ENCODE assay signal across 1 cellular context in genomic region chr19:4374451-4375163, GRCh38.
A peak's percentile ranks its signal among the peaks of the same experiment; 100 is the strongest.
TF ChIP-seq lines count a peak whose summit lies in the region.

No MANE protein-coding gene starts in this region.

TF ChIP-seq in HepG2, 621 proteins besides CTCF, POLR2A, EP300 and RAD21 (continued from another document and continues in another):
- TF ChIP-seq PRDM10 (CRISPR knock-in tag; IDR thresholded peaks at IDR 0.05; ENCODE audit: low read depth) = peak; percentile 80; the same call in 1 of the 2 replicates
- 0 out of 2 replicates have a peak, but pooled peaks have one; percentile 79 for TF ChIP-seq ZNF468 (CRISPR knock-in tag; IDR thresholded peaks at IDR 0.05)
- peak; percentile 98 for TF ChIP-seq NFE2L2 (IDR thresholded peaks at IDR 0.05; ENCODE audit: low read length)
- TF ChIP-seq SIN3B (IDR thresholded peaks at IDR 0.05; ENCODE audit: low read length) = no peak
- no peak for TF ChIP-seq ZNF83 (CRISPR knock-in tag; IDR thresholded peaks at IDR 0.05; ENCODE audit: borderline replicate concordance)
- TF ChIP-seq ZNF296 (CRISPR knock-in tag; conservative IDR thresholded peaks at IDR 0.05) = no peak
- TF ChIP-seq GATAD1 (CRISPR knock-in tag; IDR thresholded peaks at IDR 0.05) = peak; percentile 55; the same call in 1 of the 2 replicates
- TF ChIP-seq SIX4 (CRISPR knock-in tag; IDR thresholded peaks at IDR 0.05) = 0 out of 2 replicates have a peak, but pooled peaks have one; percentile 45
- TF ChIP-seq ZNF841 (CRISPR knock-in tag; IDR thresholded peaks at IDR 0.05; ENCODE audit: borderline replicate concordance) = no peak
- TF ChIP-seq KAT8 (CRISPR knock-in tag; IDR thresholded peaks at IDR 0.05) = peak; percentile 71; the same call in 1 of the 2 replicates
- 0 out of 2 replicates have a peak, but pooled peaks have one; percentile 32 for TF ChIP-seq CERS6 (CRISPR knock-in tag; IDR thresholded peaks at IDR 0.05)
- peak; percentile 65; the same call in 1 of the 2 replicates for TF ChIP-seq MTA1 (CRISPR knock-in tag; IDR thresholded peaks at IDR 0.05; ENCODE audit: borderline replicate concordance)
- TF ChIP-seq MAF1 (CRISPR knock-in tag; IDR thresholded peaks at IDR 0.05; ENCODE audit: borderline replicate concordance) = no peak
- TF ChIP-seq NFIB (CRISPR knock-in tag; IDR thresholded peaks at IDR 0.05; ENCODE audit: borderline replicate concordance) = no peak
- TF ChIP-seq NR2C2 (CRISPR knock-in tag; IDR thresholded peaks at IDR 0.05; ENCODE audit: borderline replicate concordance) = peak; percentile 42
- peak; percentile 52; the same call in 1 of the 2 replicates for TF ChIP-seq ZNF232 (CRISPR knock-in tag; IDR thresholded peaks at IDR 0.05; ENCODE audit: borderline replicate concordance)
- peak; percentile 47; the same call in 1 of the 2 replicates for TF ChIP-seq CCDC6 (CRISPR knock-in tag; IDR thresholded peaks at IDR 0.05)
- TF ChIP-seq HMG20B (CRISPR knock-in tag; conservative IDR thresholded peaks at IDR 0.05) = peak; percentile 52; the same call in 1 of the 2 replicates
- no peak for TF ChIP-seq CENPBD1 (CRISPR knock-in tag; IDR thresholded peaks at IDR 0.05; ENCODE audit: borderline replicate concordance, low read depth)
- no peak for TF ChIP-seq KDM5A (IDR thresholded peaks at IDR 0.05; ENCODE audit: borderline replicate concordance, low read length)
- TF ChIP-seq REST (IDR thresholded peaks at IDR 0.05; ENCODE audit: borderline replicate concordance in 1 of 2, low read depth in 1 of 2, low read length in 2 of 2) = no peak
- TF ChIP-seq AKAP8 (CRISPR knock-in tag; IDR thresholded peaks at IDR 0.05) = no peak
- no peak for TF ChIP-seq RBAK (CRISPR knock-in tag; IDR thresholded peaks at IDR 0.05)
- TF ChIP-seq CBX2 (IDR thresholded peaks at IDR 0.05; ENCODE audit: low read depth, low read length) = no peak
- no peak for TF ChIP-seq CBX2 (CRISPR knock-in tag; IDR thresholded peaks at IDR 0.05; ENCODE audit: low read depth)
- peak; percentile 34; the same call in 1 of the 2 replicates for TF ChIP-seq ATF7-NPFF (CRISPR knock-in tag; IDR thresholded peaks at IDR 0.05; ENCODE audit: low read depth)
- peak; percentile 65; the same call in 1 of the 2 replicates for TF ChIP-seq ZNF878 (CRISPR knock-in tag; IDR thresholded peaks at IDR 0.05)
- peak; percentile 80; the same call in 1 of the 2 replicates for TF ChIP-seq ZNF253 (CRISPR knock-in tag; IDR thresholded peaks at IDR 0.05; ENCODE audit: borderline replicate concordance)
- TF ChIP-seq PCBP1 (IDR thresholded peaks at IDR 0.05; ENCODE audit: borderline replicate concordance, low read depth, low read length) = no peak
- TF ChIP-seq ZNF350 (CRISPR knock-in tag; IDR thresholded peaks at IDR 0.05; ENCODE audit: borderline replicate concordance, low read depth) = peak; percentile 89
- peak; percentile 72; the same call in 1 of the 2 replicates for TF ChIP-seq TBX2 (CRISPR knock-in tag; IDR thresholded peaks at IDR 0.05; ENCODE audit: borderline replicate concordance)
- peak; percentile 70 for TF ChIP-seq SOX5 (CRISPR knock-in tag; IDR thresholded peaks at IDR 0.05; ENCODE audit: borderline replicate concordance)
- TF ChIP-seq MLXIP (CRISPR knock-in tag; IDR thresholded peaks at IDR 0.05; ENCODE audit: borderline replicate concordance) = peak; percentile 41; the same call in 1 of the 2 replicates
- no peak; the same call in 1 of the 2 replicates for TF ChIP-seq NR0B2 (CRISPR knock-in tag; IDR thresholded peaks at IDR 0.05)
- no peak for TF ChIP-seq E2F5 (CRISPR knock-in tag; conservative IDR thresholded peaks at IDR 0.05)
- TF ChIP-seq NFE2L1 (CRISPR knock-in tag; IDR thresholded peaks at IDR 0.05; ENCODE audit: borderline replicate concordance) = peak; percentile 98
- peak in 1 of 2 experiments; percentile 59; a peak in 1 of 4 replicates for TF ChIP-seq ATF4 (CRISPR knock-in tag; IDR thresholded peaks at IDR 0.05)
- TF ChIP-seq CEBPG (CRISPR knock-in tag; IDR thresholded peaks at IDR 0.05) = peak; percentile 61
- peak; percentile 95 for TF ChIP-seq ZNF547 (CRISPR knock-in tag; IDR thresholded peaks at IDR 0.05)
- no peak for TF ChIP-seq ZNF17 (CRISPR knock-in tag; IDR thresholded peaks at IDR 0.05)
- peak; percentile 59; the same call in 1 of the 2 replicates for TF ChIP-seq AHR (CRISPR knock-in tag; IDR thresholded peaks at IDR 0.05)
- 0 out of 2 replicates have a peak, but pooled peaks have one; percentile 38 for TF ChIP-seq ZSCAN31 (CRISPR knock-in tag; IDR thresholded peaks at IDR 0.05; ENCODE audit: low read depth)
- no peak for TF ChIP-seq DNMT1 (CRISPR knock-in tag; IDR thresholded peaks at IDR 0.05)
- 0 out of 2 replicates have a peak, but pooled peaks have one; percentile 45 for TF ChIP-seq ZNF343 (CRISPR knock-in tag; IDR thresholded peaks at IDR 0.05)
- TF ChIP-seq NAIF1 (CRISPR knock-in tag; IDR thresholded peaks at IDR 0.05; ENCODE audit: borderline replicate concordance) = no peak
- TF ChIP-seq ZNF749 (CRISPR knock-in tag; IDR thresholded peaks at IDR 0.05; ENCODE audit: borderline replicate concordance) = peak; percentile 86; the same call in 1 of the 2 replicates
- peak; percentile 29; the same call in 1 of the 2 replicates for TF ChIP-seq ZNF3 (CRISPR knock-in tag; IDR thresholded peaks at IDR 0.05)
- no peak for TF ChIP-seq PAX8 (CRISPR knock-in tag; IDR thresholded peaks at IDR 0.05; ENCODE audit: borderline replicate concordance)
- TF ChIP-seq ZKSCAN5 (CRISPR knock-in tag; IDR thresholded peaks at IDR 0.05) = no peak
- peak; percentile 74 for TF ChIP-seq BORCS8-MEF2B (CRISPR knock-in tag; IDR thresholded peaks at IDR 0.05)
- peak; percentile 94 for TF ChIP-seq RARA (CRISPR knock-in tag; IDR thresholded peaks at IDR 0.05)
- peak; percentile 32; the same call in 1 of the 2 replicates for TF ChIP-seq SMAD1 (CRISPR knock-in tag; IDR thresholded peaks at IDR 0.05; ENCODE audit: borderline replicate concordance, low read depth)
- TF ChIP-seq ZNF136 (CRISPR knock-in tag; IDR thresholded peaks at IDR 0.05; ENCODE audit: low read depth) = peak; percentile 84; the same call in 1 of the 2 replicates
- no peak for TF ChIP-seq RFX1 (IDR thresholded peaks at IDR 0.05)
- no peak for TF ChIP-seq ZSCAN30 (CRISPR knock-in tag; IDR thresholded peaks at IDR 0.05)
- TF ChIP-seq CREBL2 (CRISPR knock-in tag; IDR thresholded peaks at IDR 0.05; ENCODE audit: borderline replicate concordance) = 0 out of 2 replicates have a peak, but pooled peaks have one; percentile 94
- peak; percentile 94 for TF ChIP-seq IRF2 (CRISPR knock-in tag; IDR thresholded peaks at IDR 0.05)
- TF ChIP-seq ATF7 (IDR thresholded peaks at IDR 0.05) = no peak
- TF ChIP-seq ATF7 (CRISPR knock-in tag; IDR thresholded peaks at IDR 0.05) = no peak
- TF ChIP-seq JDP2 (CRISPR knock-in tag; IDR thresholded peaks at IDR 0.05; ENCODE audit: borderline replicate concordance) = no peak
- peak; percentile 89 for TF ChIP-seq DMAP1 (CRISPR knock-in tag; IDR thresholded peaks at IDR 0.05)
